ENCODE assay signal across 29 cellular contexts in the genomic region with DNA sequence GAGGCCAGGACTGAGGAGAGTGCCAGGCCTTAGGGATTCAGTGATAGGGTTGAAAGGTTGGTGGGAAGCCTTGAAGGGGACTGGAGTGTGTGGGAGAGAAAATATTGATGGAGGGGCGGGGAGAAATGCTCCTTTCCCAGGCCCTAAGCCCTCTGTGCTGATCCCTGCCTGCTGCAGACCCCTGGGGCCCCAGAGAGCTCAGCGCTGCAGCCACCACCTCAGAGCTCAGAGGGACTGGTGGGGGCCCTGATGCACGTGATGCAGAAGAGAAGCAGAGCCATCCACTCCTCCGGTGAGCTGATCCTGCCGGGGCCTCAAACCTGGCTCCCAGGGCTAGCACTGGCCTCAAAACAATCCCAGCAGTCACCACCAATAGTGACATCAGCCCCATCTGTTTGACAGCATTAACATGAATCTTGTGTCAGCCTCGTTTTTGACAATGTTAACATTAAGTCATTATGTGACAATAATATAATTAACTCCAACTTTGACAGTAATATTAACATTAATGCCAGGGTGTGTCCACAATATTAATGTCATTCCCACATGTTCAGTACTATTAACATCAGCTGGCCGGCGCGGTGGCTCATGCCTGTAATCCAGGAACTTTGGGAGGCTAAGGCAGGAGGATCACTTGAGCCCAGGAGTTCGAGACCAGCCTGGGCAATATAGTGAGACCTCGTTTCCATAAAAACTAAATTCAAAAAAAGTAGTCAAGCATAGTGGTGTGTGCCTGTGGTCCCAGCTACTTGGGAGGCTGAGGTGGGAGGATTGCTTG. TPM values are rescaled to one million over a fixed set of nuclear protein-coding genes. Genes with fewer than 3 reads are reported as not detected.
"Had no signal": no experiment of that assay in that cellular context is flagged by ENCODE, and none has a peak within 500 bp of the region (broad histone marks: within the 10 kb centered on the region; RNA-seq: fewer than 3 reads in every experiment).

No MANE protein-coding gene starts in this region.

- H3K4me1 Mint-ChIP-seq: endodermal cell, nephron had no signal

- ATAC-seq: activated CD8-positive, alpha-beta memory T cell treated with anti-CD3 and anti-CD28 coated beads, Interleukin-2, amount 10 ng/mL, durations not matched to agents 7 days and 5 days; activated CD8-positive, alpha-beta T cell treated with anti-CD3 and anti-CD28 coated beads, Interleukin-2, amount 10 ng/mL, durations not matched to agents 7 days and 5 days; foreskin keratinocyte; heart right ventricle; psoas muscle; stimulated activated naive B cell treated with anti-CD40 and anti-IgM and Interleukin-4, amounts not matched to agents 10 μg/mL and 1 μg/mL and 100 μg/mL, for 72 hours; upper lobe of right lung had no signal

- H3K27me3 Mint-ChIP-seq: activated B cell treated with CpG ODN at 0.5 μM for 24 hours; activated CD8-positive, alpha-beta memory T cell treated with anti-CD3 and anti-CD28 coated beads, Interleukin-2, amount 10 ng/mL, durations not matched to agents 7 days and 5 days; activated naive CD8-positive, alpha-beta T cell; central memory CD8-positive, alpha-beta T cell; dendritic cell treated with granulocyte-macrophage colony-stimulating factor and Interleukin-4, amounts not matched to agents 40 ng/mL and 50 ng/mL, for 4 days had no signal

- H3K9me3 ChIP-seq: heart right ventricle, left ventricle myocardium inferior, psoas muscle, stomach, thyroid gland, upper lobe of right lung had no signal

- H3K36me3 ChIP-seq: left ventricle myocardium inferior, stomach, thyroid gland, upper lobe of right lung had no signal

- H3K9ac ChIP-seq: parathyroid adenoma had no signal

- H2AFZ ChIP-seq: parathyroid adenoma had no signal

- H3K4me1 ChIP-seq: foreskin keratinocyte, left ventricle myocardium inferior, parathyroid adenoma, psoas muscle, stomach, thyroid gland, upper lobe of right lung had no signal

- H3K9me3 Mint-ChIP-seq: activated B cell treated with CpG ODN at 0.5 μM for 24 hours; central memory CD8-positive, alpha-beta T cell; dendritic cell treated with granulocyte-macrophage colony-stimulating factor and Interleukin-4, amounts not matched to agents 40 ng/mL and 50 ng/mL, for 4 days; stimulated activated naive B cell treated with anti-CD40 and anti-IgM and Interleukin-4, amounts not matched to agents 10 μg/mL and 1 μg/mL and 100 μg/mL, for 72 hours had no signal

- H3K4me2 ChIP-seq: smooth muscle cell had no signal

- FAIRE-seq: bronchial epithelial cell had no signal

- DNase-seq: activated B cell treated with CpG ODN at 0.5 μM for 24 hours; activated CD8-positive, alpha-beta memory T cell treated with anti-CD3 and anti-CD28 coated beads, Interleukin-2, amount 10 ng/mL, durations not matched to agents 7 days and 5 days; activated CD8-positive, alpha-beta T cell treated with anti-CD3 and anti-CD28 coated beads, Interleukin-2, amount 10 ng/mL, durations not matched to agents 7 days and 5 days; activated effector memory CD4-positive, alpha-beta T cell treated with Interleukin-2 at 50 U/mL for 16 hours; activated naive CD4-positive, alpha-beta T cell treated with Interleukin-2 at 50 U/mL for 16 hours; anterior cingulate cortex; endodermal cell; foreskin keratinocyte; heart right ventricle; kidney glomerular epithelial cell; left ventricle myocardium inferior; mesendoderm; occipital lobe; psoas muscle; stimulated activated CD4-positive, alpha-beta T cell treated with anti-CD3 and anti-CD28 coated beads, Interleukin-15, amount 100 ng/mL, for 24 hours; stimulated activated CD4-positive, alpha-beta T cell treated with anti-CD3 and anti-CD28 coated beads, Interleukin-2, amount 100 ng/mL, for 24 hours; stimulated activated naive B cell treated with anti-CD40 and anti-IgM and Interleukin-4, amounts not matched to agents 10 μg/mL and 1 μg/mL and 100 μg/mL, for 72 hours; stomach; T-helper 2 cell; thyroid gland; upper lobe of right lung had no signal

- H3K27ac Mint-ChIP-seq: activated B cell treated with CpG ODN at 0.5 μM for 24 hours; activated CD8-positive, alpha-beta memory T cell treated with anti-CD3 and anti-CD28 coated beads, Interleukin-2, amount 10 ng/mL, durations not matched to agents 7 days and 5 days; activated CD8-positive, alpha-beta T cell treated with anti-CD3 and anti-CD28 coated beads, Interleukin-2, amount 10 ng/mL, durations not matched to agents 7 days and 5 days; activated naive CD8-positive, alpha-beta T cell; dendritic cell treated with granulocyte-macrophage colony-stimulating factor and Interleukin-4, amounts not matched to agents 40 ng/mL and 50 ng/mL, for 4 days; endodermal cell; nephron; stimulated activated naive B cell treated with anti-CD40 and anti-IgM and Interleukin-4, amounts not matched to agents 10 μg/mL and 1 μg/mL and 100 μg/mL, for 72 hours had no signal

- H3K27me3 ChIP-seq: foreskin keratinocyte, upper lobe of right lung had no signal

- H3K4me3 ChIP-seq: heart right ventricle, left ventricle myocardium inferior, lung, psoas muscle, smooth muscle cell, stomach, thyroid gland, upper lobe of right lung had no signal

- H3K79me2 ChIP-seq: parathyroid adenoma had no signal

- H3K27ac ChIP-seq: foreskin keratinocyte, heart right ventricle, left ventricle myocardium inferior, parathyroid adenoma, psoas muscle, stomach, thyroid gland, upper lobe of right lung had no signal

- H3K4me3 Mint-ChIP-seq: activated B cell treated with CpG ODN at 0.5 μM for 24 hours; activated CD8-positive, alpha-beta memory T cell treated with anti-CD3 and anti-CD28 coated beads, Interleukin-2, amount 10 ng/mL, durations not matched to agents 7 days and 5 days; activated CD8-positive, alpha-beta T cell treated with anti-CD3 and anti-CD28 coated beads, Interleukin-2, amount 10 ng/mL, durations not matched to agents 7 days and 5 days; activated naive CD8-positive, alpha-beta T cell; central memory CD8-positive, alpha-beta T cell; dendritic cell treated with granulocyte-macrophage colony-stimulating factor and Interleukin-4, amounts not matched to agents 40 ng/mL and 50 ng/mL, for 4 days; endodermal cell; nephron; stimulated activated naive B cell treated with anti-CD40 and anti-IgM and Interleukin-4, amounts not matched to agents 10 μg/mL and 1 μg/mL and 100 μg/mL, for 72 hours had no signal

RNA-seq across cellular contexts. Expression of a gene that starts 5.7 kb away (rescaled TPM):
- total RNA-seq: bronchial epithelial cell had no signal
